ENCODE assay signal across 8 cellular contexts in genomic region chr11:46363031-46363407, GRCh38. TPM values are rescaled to one million over a fixed set of nuclear protein-coding genes. Genes with fewer than 3 reads are reported as not detected.
DNase-seq lines count a peak whose midpoint lies in the region; ATAC-seq and TF ChIP-seq lines count a peak whose summit lies in the region.

No MANE protein-coding gene starts in this region.

- DNase-seq in H4 (ENCODE audit: low spot score) (peak; percentile 56), epithelial cell of prostate (ENCODE audit: low read depth, low spot score) (no peak), GOT3 (lab: John Stamatoyannopoulos, UW) (no peak), middle frontal gyrus (ENCODE audit: extremely low spot score, low spot score) (no peak), NCI-H524 treated with DMSO at 0.1 percent for 48 hours (lab: John Stamatoyannopoulos, UW) (no peak)
- DNase-seq in natural killer cell treated with Interleukin-12 subunit alpha and Interleukin-12 subunit beta and Interleukin-15 and Interleukin-18, amount 100 ng/mL, for 72 hours (ENCODE audit: low spot score): peak; percentile 74

- H3K4me1 Mint-ChIP-seq in natural killer cell treated with Interleukin-12 subunit alpha and Interleukin-12 subunit beta and Interleukin-15 and Interleukin-18, amount 100 ng/mL, for 72 hours (ENCODE audit: low read depth in 2 of 2): peaks cover 31 to 43% of the 10 kb centered on the region in 2 donors

- peak overlapping the region; percentile 87 for H3K4me3 Mint-ChIP-seq in natural killer cell treated with Interleukin-12 subunit alpha and Interleukin-12 subunit beta and Interleukin-15 and Interleukin-18, amount 100 ng/mL, for 72 hours

- no peaks in the 10 kb centered on the region for H3K9me3 Mint-ChIP-seq in natural killer cell treated with Interleukin-12 subunit alpha and Interleukin-12 subunit beta and Interleukin-15 and Interleukin-18, amount 100 ng/mL, for 72 hours

- no peaks in the 10 kb centered on the region for H3K27me3 Mint-ChIP-seq in natural killer cell treated with Interleukin-12 subunit alpha and Interleukin-12 subunit beta and Interleukin-15 and Interleukin-18, amount 100 ng/mL, for 72 hours

- ATAC-seq in SK-N-SH treated with all-trans-retinoic acid at 6 μM for 48 hours: peak; percentile 75
- peak; percentile 65 to 70 for ATAC-seq in natural killer cell treated with Interleukin-12 subunit alpha and Interleukin-12 subunit beta and Interleukin-15 and Interleukin-18, amount 100 ng/mL, for 72 hours
- no peak for ATAC-seq in GM19463 (IDR thresholded peaks at IDR 0.05; ENCODE audit: unreplicated experiment)

- peak overlapping the region; percentile 41 for H3K27ac ChIP-seq in epithelial cell of prostate

- H3K27ac Mint-ChIP-seq in natural killer cell treated with Interleukin-12 subunit alpha and Interleukin-12 subunit beta and Interleukin-15 and Interleukin-18, amount 100 ng/mL, for 72 hours: peak overlapping the region; percentile 95 to 97

- no peaks in the 10 kb centered on the region for H3K36me3 Mint-ChIP-seq in natural killer cell treated with Interleukin-12 subunit alpha and Interleukin-12 subunit beta and Interleukin-15 and Interleukin-18, amount 100 ng/mL, for 72 hours

TF ChIP-seq in SK-N-SH treated with all-trans-retinoic acid at 6 μM for 48 hours, 23 proteins besides CTCF, POLR2A, EP300 and RAD21:
- TF ChIP-seq CSDC2 (CRISPR knock-in tag; IDR thresholded peaks at IDR 0.05) (0 out of 2 replicates have a peak, but pooled peaks have one; percentile 40), POU6F1 (CRISPR knock-in tag; IDR thresholded peaks at IDR 0.05; ENCODE audit: borderline replicate concordance, low read depth) (no peak)

RNA-seq across cellular contexts. Expression of gene DGKZ, which starts 15.8 kb away (rescaled TPM):
- 25.3 and 38.9 TPM in 2 replicates for total RNA-seq in H4 (2014; rRNA removed; shearing (Covaris generic))
- total RNA-seq in natural killer cell treated with Interleukin-12 subunit alpha and Interleukin-12 subunit beta and Interleukin-15 and Interleukin-18, amount 100 ng/mL, for 72 hours: 100 to 1,000 TPM; 104 to 207 TPM

RNA-seq across cellular contexts. Expression of gene MDK, which starts 18.4 kb away (rescaled TPM):
- 563 and 646 TPM in 2 replicates for total RNA-seq in H4 (2014; rRNA removed; shearing (Covaris generic))
- 1 to 10 TPM; 1.4 to 4.0 TPM for total RNA-seq in natural killer cell treated with Interleukin-12 subunit alpha and Interleukin-12 subunit beta and Interleukin-15 and Interleukin-18, amount 100 ng/mL, for 72 hours

RNA-seq across cellular contexts. Expression of gene CHRM4, which starts 28.6 kb away (rescaled TPM):
- total RNA-seq in H4 (2014; rRNA removed; shearing (Covaris generic)): 0.33 and 0.48 TPM in 2 replicates
- under 1 TPM; 0.75 to 0.81 TPM for total RNA-seq in natural killer cell treated with Interleukin-12 subunit alpha and Interleukin-12 subunit beta and Interleukin-15 and Interleukin-18, amount 100 ng/mL, for 72 hours

Comparison
In these comparisons a context has a peak if more than half of its experiments do, and no peak if none do; other contexts are left out.
1. DNase-seq: peak in H4 (single experiment) and natural killer cell treated with Interleukin-12 subunit alpha and Interleukin-12 subunit beta and Interleukin-15 and Interleukin-18, amount 100 ng/mL, for 72 hours (single experiment); none in epithelial cell of prostate (single experiment), GOT3 (single experiment), middle frontal gyrus (single experiment) and NCI-H524 treated with DMSO at 0.1 percent for 48 hours (single experiment).
2. RNA of gene MDK, which starts 18.4 kb away (total RNA-seq): 563 to 646 TPM in H4; 1.4 to 4.0 TPM in natural killer cell treated with Interleukin-12 subunit alpha and Interleukin-12 subunit beta and Interleukin-15 and Interleukin-18, amount 100 ng/mL, for 72 hours; every median in the first group is over 100 times any median in the second.